1 cellular context compared by ENCODE assay signal in the genomic region with DNA sequence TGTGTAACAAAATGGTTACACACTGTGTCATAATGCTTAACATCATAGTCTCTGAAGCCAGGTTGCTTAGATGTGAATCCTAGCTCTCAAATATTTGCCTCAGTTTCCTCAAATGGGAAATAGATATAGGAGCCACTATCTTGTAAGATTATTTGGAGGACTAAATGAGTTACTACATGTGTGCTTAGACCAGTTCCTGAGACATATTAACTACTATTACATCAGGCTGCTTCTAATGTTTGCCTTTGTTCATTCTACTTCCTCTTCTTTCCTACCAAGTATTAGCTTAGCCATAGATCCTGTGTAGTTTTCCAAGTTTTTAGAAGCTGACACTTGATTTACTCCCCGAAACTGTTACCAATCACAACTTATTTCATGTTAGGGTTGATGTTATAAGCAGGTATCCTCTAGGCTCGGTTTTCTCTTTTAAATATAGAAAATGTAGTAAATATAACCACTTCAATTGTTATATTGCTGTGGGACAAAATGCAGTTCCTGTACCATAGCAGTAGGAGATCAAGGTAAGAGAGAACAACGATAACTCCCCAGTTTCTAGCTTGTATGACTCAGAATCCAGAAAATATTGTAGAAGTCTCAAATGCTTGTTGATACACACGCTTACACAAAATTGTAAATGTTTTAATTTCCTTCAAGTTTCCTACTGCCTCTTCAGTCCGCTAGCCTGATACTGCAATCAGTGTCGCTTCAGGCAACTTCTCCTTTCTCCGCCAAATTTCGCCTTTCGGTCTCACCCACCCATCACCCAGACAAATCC.
A peak's percentile ranks its signal among the peaks of the same experiment; 100 is the strongest.
TF ChIP-seq lines count a peak whose summit lies in the region.

No MANE protein-coding gene starts in this region.

TF ChIP-seq in K562, 482 proteins besides CTCF, POLR2A, EP300 and RAD21 (continues in another document):
- TF ChIP-seq, protein P1, sequence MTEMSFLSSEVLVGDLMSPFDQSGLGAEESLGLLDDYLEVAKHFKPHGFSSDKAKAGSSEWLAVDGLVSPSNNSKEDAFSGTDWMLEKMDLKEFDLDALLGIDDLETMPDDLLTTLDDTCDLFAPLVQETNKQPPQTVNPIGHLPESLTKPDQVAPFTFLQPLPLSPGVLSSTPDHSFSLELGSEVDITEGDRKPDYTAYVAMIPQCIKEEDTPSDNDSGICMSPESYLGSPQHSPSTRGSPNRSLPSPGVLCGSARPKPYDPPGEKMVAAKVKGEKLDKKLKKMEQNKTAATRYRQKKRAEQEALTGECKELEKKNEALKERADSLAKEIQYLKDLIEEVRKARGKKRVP (CRISPR knock-in tag; IDR thresholded peaks at IDR 0.05), result peak; percentile 61
- TF ChIP-seq POLR2H (tag; IDR thresholded peaks at IDR 0.05; ENCODE audit: low read depth), result peak; percentile 90; the same call in 1 of the 2 replicates
- no peak for TF ChIP-seq ILK (tag; IDR thresholded peaks at IDR 0.05; ENCODE audit: borderline replicate concordance, low read depth)
- peak; percentile 39; the same call in 1 of the 2 replicates for TF ChIP-seq THRAP3 (IDR thresholded peaks at IDR 0.05; ENCODE audit: borderline replicate concordance)
- TF ChIP-seq ZNF57 (CRISPR knock-in tag; IDR thresholded peaks at IDR 0.05), result no peak
- no peak for TF ChIP-seq POLR2AphosphoS5 (IDR thresholded peaks at IDR 0.05; ENCODE audit: control insufficient read depth, insufficient read depth, low read depth, low read length)
- TF ChIP-seq PRMT5 (CRISPR knock-in tag; IDR thresholded peaks at IDR 0.05), result no peak
- TF ChIP-seq, protein P2, sequence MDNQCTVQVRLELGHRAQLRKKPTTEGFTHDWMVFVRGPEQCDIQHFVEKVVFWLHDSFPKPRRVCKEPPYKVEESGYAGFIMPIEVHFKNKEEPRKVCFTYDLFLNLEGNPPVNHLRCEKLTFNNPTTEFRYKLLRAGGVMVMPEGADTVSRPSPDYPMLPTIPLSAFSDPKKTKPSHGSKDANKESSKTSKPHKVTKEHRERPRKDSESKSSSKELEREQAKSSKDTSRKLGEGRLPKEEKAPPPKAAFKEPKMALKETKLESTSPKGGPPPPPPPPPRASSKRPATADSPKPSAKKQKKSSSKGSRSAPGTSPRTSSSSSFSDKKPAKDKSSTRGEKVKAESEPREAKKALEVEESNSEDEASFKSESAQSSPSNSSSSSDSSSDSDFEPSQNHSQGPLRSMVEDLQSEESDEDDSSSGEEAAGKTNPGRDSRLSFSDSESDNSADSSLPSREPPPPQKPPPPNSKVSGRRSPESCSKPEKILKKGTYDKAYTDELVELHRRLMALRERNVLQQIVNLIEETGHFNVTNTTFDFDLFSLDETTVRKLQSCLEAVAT (IDR thresholded peaks at IDR 0.05), result no peak; a peak in 1 of 4 replicates
- TF ChIP-seq SNIP1 (IDR thresholded peaks at IDR 0.05; ENCODE audit: low read depth), result 0 out of 2 replicates have a peak, but pooled peaks have one; percentile 35
- peak; percentile 23 for TF ChIP-seq HDAC3 (IDR thresholded peaks at IDR 0.05; ENCODE audit: borderline replicate concordance, partially characterized antibody)
- TF ChIP-seq, protein P3, sequence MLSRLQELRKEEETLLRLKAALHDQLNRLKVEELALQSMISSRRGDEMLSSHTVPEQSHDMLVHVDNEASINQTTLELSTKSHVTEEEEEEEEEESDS (CRISPR knock-in tag; IDR thresholded peaks at IDR 0.05), result no peak
- TF ChIP-seq FOXA3 (CRISPR knock-in tag; conservative IDR thresholded peaks at IDR 0.05 in 1 of 2, IDR thresholded peaks at IDR 0.05 in 1 of 2), result peak in 1 of 2 experiments; percentile 49; a peak in 2 of 4 replicates
- TF ChIP-seq HLTF (IDR thresholded peaks at IDR 0.05), result no peak
- no peak for TF ChIP-seq SIN3A (IDR thresholded peaks at IDR 0.05; ENCODE audit: borderline replicate concordance in 2 of 2, control insufficient read depth in 1 of 2, low read depth in 2 of 2, low read length in 2 of 2)
- TF ChIP-seq RUNX1 (IDR thresholded peaks at IDR 0.05; ENCODE audit: low read depth), result no peak
- no peak for TF ChIP-seq TGIF2 (CRISPR knock-in tag; IDR thresholded peaks at IDR 0.05)
- no peak for TF ChIP-seq ZNF77 (CRISPR knock-in tag; IDR thresholded peaks at IDR 0.05)
- TF ChIP-seq, protein P4, sequence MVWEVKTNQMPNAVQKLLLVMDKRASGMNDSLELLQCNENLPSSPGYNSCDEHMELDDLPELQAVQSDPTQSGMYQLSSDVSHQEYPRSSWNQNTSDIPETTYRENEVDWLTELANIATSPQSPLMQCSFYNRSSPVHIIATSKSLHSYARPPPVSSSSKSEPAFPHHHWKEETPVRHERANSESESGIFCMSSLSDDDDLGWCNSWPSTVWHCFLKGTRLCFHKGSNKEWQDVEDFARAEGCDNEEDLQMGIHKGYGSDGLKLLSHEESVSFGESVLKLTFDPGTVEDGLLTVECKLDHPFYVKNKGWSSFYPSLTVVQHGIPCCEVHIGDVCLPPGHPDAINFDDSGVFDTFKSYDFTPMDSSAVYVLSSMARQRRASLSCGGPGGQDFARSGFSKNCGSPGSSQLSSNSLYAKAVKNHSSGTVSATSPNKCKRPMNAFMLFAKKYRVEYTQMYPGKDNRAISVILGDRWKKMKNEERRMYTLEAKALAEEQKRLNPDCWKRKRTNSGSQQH (CRISPR knock-in tag; IDR thresholded peaks at IDR 0.05), result peak; percentile 74; the same call in 1 of the 2 replicates
- TF ChIP-seq GTF2E2 (tag; IDR thresholded peaks at IDR 0.05), result peak; percentile 53; the same call in 1 of the 2 replicates
- peak; percentile 54 for TF ChIP-seq SMARCA4 (IDR thresholded peaks at IDR 0.05)
- TF ChIP-seq, protein P5, sequence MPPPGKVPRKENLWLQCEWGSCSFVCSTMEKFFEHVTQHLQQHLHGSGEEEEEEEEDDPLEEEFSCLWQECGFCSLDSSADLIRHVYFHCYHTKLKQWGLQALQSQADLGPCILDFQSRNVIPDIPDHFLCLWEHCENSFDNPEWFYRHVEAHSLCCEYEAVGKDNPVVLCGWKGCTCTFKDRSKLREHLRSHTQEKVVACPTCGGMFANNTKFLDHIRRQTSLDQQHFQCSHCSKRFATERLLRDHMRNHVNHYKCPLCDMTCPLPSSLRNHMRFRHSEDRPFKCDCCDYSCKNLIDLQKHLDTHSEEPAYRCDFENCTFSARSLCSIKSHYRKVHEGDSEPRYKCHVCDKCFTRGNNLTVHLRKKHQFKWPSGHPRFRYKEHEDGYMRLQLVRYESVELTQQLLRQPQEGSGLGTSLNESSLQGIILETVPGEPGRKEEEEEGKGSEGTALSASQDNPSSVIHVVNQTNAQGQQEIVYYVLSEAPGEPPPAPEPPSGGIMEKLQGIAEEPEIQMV (tag; conservative IDR thresholded peaks at IDR 0.05; ENCODE audit: low read depth), result no peak
- TF ChIP-seq ARID2 (IDR thresholded peaks at IDR 0.05), result 0 out of 2 replicates have a peak, but pooled peaks have one; percentile 40
- TF ChIP-seq KDM1A (IDR thresholded peaks at IDR 0.05), result peak in 1 of 2 experiments; percentile 37; a peak in 1 of 4 replicates
- TF ChIP-seq NFE2 (IDR thresholded peaks at IDR 0.05; ENCODE audit: low read depth), result no peak
- TF ChIP-seq KLF6 (CRISPR knock-in tag; IDR thresholded peaks at IDR 0.05; ENCODE audit: borderline replicate concordance), result no peak
- 0 out of 4 replicates have a peak, but pooled peaks of 1 of the 2 experiments have one; percentile 16 for TF ChIP-seq TBL1XR1 (IDR thresholded peaks at IDR 0.05; ENCODE audit: low read length in 2 of 2)
- TF ChIP-seq, protein P6, sequence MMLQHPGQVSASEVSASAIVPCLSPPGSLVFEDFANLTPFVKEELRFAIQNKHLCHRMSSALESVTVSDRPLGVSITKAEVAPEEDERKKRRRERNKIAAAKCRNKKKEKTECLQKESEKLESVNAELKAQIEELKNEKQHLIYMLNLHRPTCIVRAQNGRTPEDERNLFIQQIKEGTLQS (IDR thresholded peaks at IDR 0.05), result peak; percentile 27; the same call in 1 of the 2 replicates
- TF ChIP-seq, protein P6 (CRISPR knock-in tag; conservative IDR thresholded peaks at IDR 0.05), result no peak
- TF ChIP-seq, protein P7, sequence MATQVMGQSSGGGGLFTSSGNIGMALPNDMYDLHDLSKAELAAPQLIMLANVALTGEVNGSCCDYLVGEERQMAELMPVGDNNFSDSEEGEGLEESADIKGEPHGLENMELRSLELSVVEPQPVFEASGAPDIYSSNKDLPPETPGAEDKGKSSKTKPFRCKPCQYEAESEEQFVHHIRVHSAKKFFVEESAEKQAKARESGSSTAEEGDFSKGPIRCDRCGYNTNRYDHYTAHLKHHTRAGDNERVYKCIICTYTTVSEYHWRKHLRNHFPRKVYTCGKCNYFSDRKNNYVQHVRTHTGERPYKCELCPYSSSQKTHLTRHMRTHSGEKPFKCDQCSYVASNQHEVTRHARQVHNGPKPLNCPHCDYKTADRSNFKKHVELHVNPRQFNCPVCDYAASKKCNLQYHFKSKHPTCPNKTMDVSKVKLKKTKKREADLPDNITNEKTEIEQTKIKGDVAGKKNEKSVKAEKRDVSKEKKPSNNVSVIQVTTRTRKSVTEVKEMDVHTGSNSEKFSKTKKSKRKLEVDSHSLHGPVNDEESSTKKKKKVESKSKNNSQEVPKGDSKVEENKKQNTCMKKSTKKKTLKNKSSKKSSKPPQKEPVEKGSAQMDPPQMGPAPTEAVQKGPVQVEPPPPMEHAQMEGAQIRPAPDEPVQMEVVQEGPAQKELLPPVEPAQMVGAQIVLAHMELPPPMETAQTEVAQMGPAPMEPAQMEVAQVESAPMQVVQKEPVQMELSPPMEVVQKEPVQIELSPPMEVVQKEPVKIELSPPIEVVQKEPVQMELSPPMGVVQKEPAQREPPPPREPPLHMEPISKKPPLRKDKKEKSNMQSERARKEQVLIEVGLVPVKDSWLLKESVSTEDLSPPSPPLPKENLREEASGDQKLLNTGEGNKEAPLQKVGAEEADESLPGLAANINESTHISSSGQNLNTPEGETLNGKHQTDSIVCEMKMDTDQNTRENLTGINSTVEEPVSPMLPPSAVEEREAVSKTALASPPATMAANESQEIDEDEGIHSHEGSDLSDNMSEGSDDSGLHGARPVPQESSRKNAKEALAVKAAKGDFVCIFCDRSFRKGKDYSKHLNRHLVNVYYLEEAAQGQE (CRISPR knock-in tag; IDR thresholded peaks at IDR 0.05; ENCODE audit: low read depth), result no peak
- TF ChIP-seq ZNF324 (CRISPR knock-in tag; IDR thresholded peaks at IDR 0.05), result peak; percentile 16; the same call in 1 of the 2 replicates
- TF ChIP-seq TAF9B (IDR thresholded peaks at IDR 0.05; ENCODE audit: partially characterized antibody), result peak; percentile 27
- no peak for TF ChIP-seq XRCC3 (IDR thresholded peaks at IDR 0.05)
- TF ChIP-seq ZNF644 (tag; IDR thresholded peaks at IDR 0.05; ENCODE audit: low read depth), result 0 out of 2 replicates have a peak, but pooled peaks have one; percentile 35
- no peak for TF ChIP-seq CEBPG (CRISPR knock-in tag; IDR thresholded peaks at IDR 0.05)
- peak in 1 of 2 experiments; percentile 66; a peak in 2 of 4 replicates for TF ChIP-seq CEBPG (tag; conservative IDR thresholded peaks at IDR 0.05 in 1 of 2, IDR thresholded peaks at IDR 0.05 in 1 of 2)
- 0 out of 2 replicates have a peak, but pooled peaks have one; percentile 21 for TF ChIP-seq MYC (IDR thresholded peaks at IDR 0.05; ENCODE audit: low read depth, low read length)
- no peak for TF ChIP-seq MYC (CRISPR knock-in tag; IDR thresholded peaks at IDR 0.05; ENCODE audit: borderline replicate concordance, low read depth)
- TF ChIP-seq BRD9 (IDR thresholded peaks at IDR 0.05; ENCODE audit: low read depth, partially characterized antibody), result peak; percentile 38
- TF ChIP-seq, protein P8, sequence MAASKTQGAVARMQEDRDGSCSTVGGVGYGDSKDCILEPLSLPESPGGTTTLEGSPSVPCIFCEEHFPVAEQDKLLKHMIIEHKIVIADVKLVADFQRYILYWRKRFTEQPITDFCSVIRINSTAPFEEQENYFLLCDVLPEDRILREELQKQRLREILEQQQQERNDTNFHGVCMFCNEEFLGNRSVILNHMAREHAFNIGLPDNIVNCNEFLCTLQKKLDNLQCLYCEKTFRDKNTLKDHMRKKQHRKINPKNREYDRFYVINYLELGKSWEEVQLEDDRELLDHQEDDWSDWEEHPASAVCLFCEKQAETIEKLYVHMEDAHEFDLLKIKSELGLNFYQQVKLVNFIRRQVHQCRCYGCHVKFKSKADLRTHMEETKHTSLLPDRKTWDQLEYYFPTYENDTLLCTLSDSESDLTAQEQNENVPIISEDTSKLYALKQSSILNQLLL (CRISPR knock-in tag; IDR thresholded peaks at IDR 0.05; ENCODE audit: borderline replicate concordance), result no peak
- TF ChIP-seq PCBP2 (IDR thresholded peaks at IDR 0.05; ENCODE audit: low read depth, low read length, poor library complexity, severe bottlenecking), result no peak
- peak; percentile 70; the same call in 1 of the 2 replicates for TF ChIP-seq NFATC3 (IDR thresholded peaks at IDR 0.05)
- TF ChIP-seq, protein P9, sequence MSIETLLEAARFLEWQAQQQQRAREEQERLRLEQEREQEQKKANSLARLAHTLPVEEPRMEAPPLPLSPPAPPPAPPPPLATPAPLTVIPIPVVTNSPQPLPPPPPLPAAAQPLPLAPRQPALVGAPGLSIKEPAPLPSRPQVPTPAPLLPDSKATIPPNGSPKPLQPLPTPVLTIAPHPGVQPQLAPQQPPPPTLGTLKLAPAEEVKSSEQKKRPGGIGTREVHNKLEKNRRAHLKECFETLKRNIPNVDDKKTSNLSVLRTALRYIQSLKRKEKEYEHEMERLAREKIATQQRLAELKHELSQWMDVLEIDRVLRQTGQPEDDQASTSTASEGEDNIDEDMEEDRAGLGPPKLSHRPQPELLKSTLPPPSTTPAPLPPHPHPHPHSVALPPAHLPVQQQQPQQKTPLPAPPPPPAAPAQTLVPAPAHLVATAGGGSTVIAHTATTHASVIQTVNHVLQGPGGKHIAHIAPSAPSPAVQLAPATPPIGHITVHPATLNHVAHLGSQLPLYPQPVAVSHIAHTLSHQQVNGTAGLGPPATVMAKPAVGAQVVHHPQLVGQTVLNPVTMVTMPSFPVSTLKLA (conservative IDR thresholded peaks at IDR 0.05), result no peak
- no peak for TF ChIP-seq MAFG (tag; conservative IDR thresholded peaks at IDR 0.05)
- peak; percentile 18; the same call in 1 of the 2 replicates for TF ChIP-seq NBN (IDR thresholded peaks at IDR 0.05; ENCODE audit: low read depth)
- no peak for TF ChIP-seq ZNF175 (CRISPR knock-in tag; IDR thresholded peaks at IDR 0.05; ENCODE audit: low read depth)
